Comparison of ENCODE assay signal across 22 cellular contexts in genomic region chr5:91946870-91947269, GRCh38.
"Had no signal": no experiment of that assay in that cellular context is flagged by ENCODE, and none has a peak within 500 bp of the region (broad histone marks: within the 10 kb centered on the region; RNA-seq: fewer than 3 reads in every experiment).

No MANE protein-coding gene starts in this region.

- DNase-seq: KBM-7; NCI-H1092; NCI-H1105 treated with DMSO at 0.1 percent for 48 hours; NCI-H1417 treated with DMSO at 0.1 percent for 48 hours; NCI-H146; NCI-H1694 treated with DMSO at 0.1 percent for 48 hours; NCI-H1930; NCI-H2081 treated with DMSO at 0.1 percent for 48 hours; NCI-H2171; NCI-H226; NCI-H446; NCI-H510A; NCI-H524 treated with DMSO at 0.1 percent for 48 hours; NCI-H69; NCI-H774; NK-92 treated with Interleukin-12 subunit alpha and Interleukin-12 subunit beta, amount 100 ng/mL, for 24 hours; PC-3; SHP77 had no signal

- ATAC-seq: Panc1, PC-3, SK-N-SH treated with all-trans-retinoic acid at 6 μM for 48 hours had no signal

- H3K27ac ChIP-seq: HL-60, RWPE1 had no signal
